In the genomic region with DNA sequence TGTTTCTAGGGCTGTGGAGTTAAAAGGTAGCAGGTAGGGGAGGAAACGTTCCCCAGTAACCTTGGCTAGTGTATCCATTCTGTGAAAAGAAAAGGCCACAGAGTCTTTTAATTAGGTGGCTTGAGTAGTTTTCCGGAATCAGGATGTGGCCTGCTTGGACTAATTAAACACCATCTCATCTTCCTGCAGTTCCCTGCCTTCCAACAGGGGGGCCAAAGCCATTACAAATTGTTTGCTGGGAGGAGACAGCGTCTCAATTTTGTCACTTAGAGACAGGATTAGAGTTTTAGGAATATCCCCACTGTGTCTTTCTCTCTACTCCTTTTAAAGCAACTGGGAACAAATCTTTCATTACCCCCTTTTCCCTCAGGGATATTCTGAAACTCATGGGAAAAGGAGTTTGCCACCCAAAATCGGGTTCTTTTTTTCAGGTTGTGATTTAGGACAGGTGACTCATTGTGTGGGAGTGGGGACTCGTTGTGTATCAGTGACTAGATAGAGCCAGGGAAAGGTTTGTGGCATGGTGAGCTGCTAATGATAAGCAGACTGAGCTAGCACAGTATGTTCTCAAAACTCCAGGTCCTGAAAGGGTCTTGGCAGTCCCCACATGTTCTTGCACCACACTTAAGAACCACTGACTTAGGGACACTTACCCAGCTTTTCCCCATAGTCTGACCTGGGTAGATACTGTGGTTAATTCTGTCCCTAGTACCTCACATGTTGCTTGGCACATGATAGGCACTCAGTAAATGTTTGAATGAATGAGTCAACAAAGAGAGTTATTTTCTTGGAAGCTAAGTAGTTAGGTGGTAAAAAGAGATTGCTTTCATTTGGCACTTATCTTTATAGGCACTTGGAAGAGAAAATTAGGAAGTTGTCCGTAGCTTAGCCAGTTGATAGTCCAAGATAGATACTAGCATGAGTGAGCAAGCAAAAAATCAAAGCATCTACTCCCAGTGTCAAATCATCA, we compare ENCODE assay signal across 9 cellular contexts. TPM values are rescaled to one million over a fixed set of nuclear protein-coding genes. Genes with fewer than 3 reads are reported as not detected.
DNase-seq lines count a peak whose midpoint lies in the region; ATAC-seq and TF ChIP-seq lines count a peak whose summit lies in the region.
"Had no signal": no experiment of that assay in that cellular context is flagged by ENCODE, and none has a peak within 500 bp of the region (broad histone marks: within the 10 kb centered on the region; RNA-seq: fewer than 3 reads in every experiment).

No MANE protein-coding gene starts in this region.

- no peaks in the 10 kb centered on the region for H3K9me3 ChIP-seq in BLaER1 treated with 17β-estradiol and CSF1 and Interleukin-3, amounts not matched to agents 10 nM and 100 nM (replicated peaks in 1 of 11)
- no peaks in the 10 kb centered on the region for H3K9me3 ChIP-seq in adipocyte (ENCODE audit: control insufficient read depth, low read length)
- no peaks in the 10 kb centered on the region for H3K9me3 ChIP-seq in left ventricle myocardium inferior (replicated peaks)
- H3K9me3 ChIP-seq: BE2C had no signal

- no peak for TF ChIP-seq CTCF in left ventricle myocardium inferior (IDR thresholded peaks at IDR 0.05; ENCODE audit: borderline replicate concordance)

- DNase-seq in adipocyte (ENCODE audit: low read depth) (no peak), left ventricle myocardium inferior (no peak), sciatic nerve (ENCODE audit: low spot score) (no peak), NCI-H2227 treated with DMSO at 0.1 percent for 48 hours (lab: John Stamatoyannopoulos, UW) (no peak), midbrain (lab: John Stamatoyannopoulos, UW) (no peak)
- DNase-seq in activated naive CD4-positive, alpha-beta T cell treated with anti-CD3 and anti-CD28 coated beads, Interleukin-2, amount 50 U/mL, for 16 hours = no peak

- intact Hi-C loops in left ventricle myocardium inferior (cut with micrococcal nuclease) (no loop called here), sciatic nerve (cut with DNase I) (no loop called here)

- H3K27ac ChIP-seq in BLaER1 treated with 17β-estradiol and CSF1 and Interleukin-3, amounts not matched to agents 10 nM and 100 nM = peak overlapping the region in 8 of 11 experiments; percentile 13 to 57 (median 51); a peak in 15 of 22 replicates
- H3K27ac ChIP-seq in left ventricle myocardium inferior (replicated peaks) = peak overlapping the region; percentile 82

- ATAC-seq in sciatic nerve (peak; percentile 78), GM21447 (IDR thresholded peaks at IDR 0.05; ENCODE audit: unreplicated experiment) (no peak)

- peaks cover 77 to 97% (median 96%) of the 10 kb centered on the region in 11 experiments for H3K36me3 ChIP-seq in BLaER1 treated with 17β-estradiol and CSF1 and Interleukin-3, amounts not matched to agents 10 nM and 100 nM
- H3K36me3 ChIP-seq in adipocyte (ENCODE audit: control insufficient read depth, insufficient read depth, low read length, severe bottlenecking) = peaks cover 52% of the 10 kb centered on the region
- peaks cover 78% of the 10 kb centered on the region for H3K36me3 ChIP-seq in left ventricle myocardium inferior

- H4K20me1 ChIP-seq in BLaER1 treated with 17β-estradiol and CSF1 and Interleukin-3, amounts not matched to agents 10 nM and 100 nM = 0 out of 22 replicates have a peak, but pooled peaks cover 0 to 9% (median 0%) of the 10 kb centered on the region in 11 experiments

- H3K4me1 ChIP-seq in BLaER1 treated with 17β-estradiol and CSF1 and Interleukin-3, amounts not matched to agents 10 nM and 100 nM = peaks cover 20 to 34% (median 23%) of the 10 kb centered on the region in 10 experiments
- H3K4me1 ChIP-seq in adipocyte (ENCODE audit: control insufficient read depth, insufficient read depth, low read length) (peaks cover 46% of the 10 kb centered on the region), left ventricle myocardium inferior (peaks cover 72% of the 10 kb centered on the region)

- peak overlapping the region; percentile 21 to 64 (median 42); a peak in 20 of 22 replicates for H3K4me2 ChIP-seq in BLaER1 treated with 17β-estradiol and CSF1 and Interleukin-3, amounts not matched to agents 10 nM and 100 nM

- peak overlapping the region in 10 of 11 experiments; percentile 7 to 48 (median 29); a peak in 14 of 22 replicates for H3K9ac ChIP-seq in BLaER1 treated with 17β-estradiol and CSF1 and Interleukin-3, amounts not matched to agents 10 nM and 100 nM
- H3K9ac ChIP-seq in adipocyte (ENCODE audit: low read length) = peak overlapping the region; percentile 77

- H3K27me3 ChIP-seq in BLaER1 treated with 17β-estradiol and CSF1 and Interleukin-3, amounts not matched to agents 10 nM and 100 nM = no peaks in the 10 kb centered on the region
- H3K27me3 ChIP-seq in adipocyte (replicated peaks; ENCODE audit: control insufficient read depth, insufficient read depth, low read length) = no peaks in the 10 kb centered on the region
- no peaks in the 10 kb centered on the region for H3K27me3 ChIP-seq in left ventricle myocardium inferior (ENCODE audit: low read depth)
- H3K27me3 ChIP-seq: BE2C had no signal

- H3K4me3 ChIP-seq in BLaER1 treated with 17β-estradiol and CSF1 and Interleukin-3, amounts not matched to agents 10 nM and 100 nM = no peak overlapping the region
- peak overlapping the region; percentile 22 for H3K4me3 ChIP-seq in adipocyte (ENCODE audit: low read length)
- no peak overlapping the region for H3K4me3 ChIP-seq in left ventricle myocardium inferior

RNA-seq across cellular contexts. Expression of gene INTS3, which starts 22.5 kb away (rescaled TPM):
- total RNA-seq in left ventricle myocardium inferior (34.3 TPM), sciatic nerve (72.4 TPM)

RNA-seq across cellular contexts. Expression of gene SLC27A3, which starts 24.9 kb away (rescaled TPM):
- 10.5 TPM for total RNA-seq in left ventricle myocardium inferior
- 38.0 TPM for total RNA-seq in sciatic nerve
